25 cellular contexts compared by ENCODE assay signal in genomic region chr5:180381851-180382480, GRCh38. TPM values are rescaled to one million over a fixed set of nuclear protein-coding genes. Genes with fewer than 3 reads are reported as not detected.
"Had no signal": no experiment of that assay in that cellular context is flagged by ENCODE, and none has a peak within 500 bp of the region (broad histone marks: within the 10 kb centered on the region; RNA-seq: fewer than 3 reads in every experiment).

No MANE protein-coding gene starts in this region.

- H3K36me3 ChIP-seq: esophagus squamous epithelium, pancreas, thoracic aorta, vagina had no signal

- FAIRE-seq: endometrium, pancreas had no signal

- H3K4me3 ChIP-seq: esophagus squamous epithelium, mucosa of descending colon, pancreas, thoracic aorta, vagina had no signal

- H3K27ac ChIP-seq: esophagus squamous epithelium, pancreas, thoracic aorta, vagina had no signal

- H3K4me1 ChIP-seq: esophagus squamous epithelium, pancreas, vagina had no signal

- ATAC-seq: effector memory CD8-positive, alpha-beta T cell; left lobe of liver; mucosa of descending colon; natural killer cell treated with Interleukin-12 subunit alpha and Interleukin-12 subunit beta and Interleukin-15 and Interleukin-18, amount 100 ng/mL, for 72 hours; pancreas; sciatic nerve; stimulated activated memory B cell treated with anti-CD40 and anti-IgM and Interleukin-4, amounts not matched to agents 10 μg/mL and 1 μg/mL and 100 μg/mL, for 72 hours; stimulated activated naive CD8-positive, alpha-beta T cell treated with anti-CD3 and anti-CD28 coated beads, Interleukin-15, Interleukin-2, amounts not matched to agents 100 U/mL and 50 U/mL, for 24 hours had no signal

- H3K27me3 ChIP-seq: pancreas, vagina had no signal

- H3K9me3 ChIP-seq: esophagus squamous epithelium, mucosa of descending colon, pancreas, thoracic aorta, vagina had no signal

- DNase-seq: cerebellar nuclear complex; cortex of kidney; effector memory CD8-positive, alpha-beta T cell; erythroblast; esophagus squamous epithelium; foreskin melanocyte; hypothalamus; immature natural killer cell; islet precursor cell; mesenchymal stem cell; naive B cell; occipital lobe; stimulated activated CD4-positive, alpha-beta T cell treated with anti-CD3 and anti-CD28 coated beads, Interleukin-2, amount 100 ng/mL, for 24 hours; stimulated activated CD4-positive, alpha-beta T cell treated with anti-CD3 and anti-CD28 coated beads, Interleukin-4, amount 100 ng/mL, for 24 hours; stimulated activated naive CD8-positive, alpha-beta T cell treated with anti-CD3 and anti-CD28 coated beads, Interleukin-15, Interleukin-2, amounts not matched to agents 100 U/mL and 50 U/mL, for 24 hours; trophoblast cell had no signal

RNA-seq across cellular contexts. Expression of gene GFPT2, which starts 28.8 kb away (rescaled TPM):
- polyA plus RNA-seq: immature natural killer cell had no signal
